9 cellular contexts compared by ENCODE assay signal in genomic region chr1:11757047-11757446, GRCh38. TPM values are rescaled to one million over a fixed set of nuclear protein-coding genes. Genes with fewer than 3 reads are reported as not detected.
"Had no signal": no experiment of that assay in that cellular context is flagged by ENCODE, and none has a peak within 500 bp of the region (broad histone marks: within the 10 kb centered on the region; RNA-seq: fewer than 3 reads in every experiment).

No MANE protein-coding gene starts in this region.

- H3K4me3 ChIP-seq: GM23338 had no signal

- H3K27ac Mint-ChIP-seq: GM23338, H9, IgD-negative memory B cell had no signal

- DNase-seq: H9, HCEC 1CT, KG1 had no signal

- ATAC-seq: GM23338 had no signal

- H3K4me3 Mint-ChIP-seq: GM23338, H9, IgD-negative memory B cell had no signal

- H2AFZ ChIP-seq: GM23338 had no signal

- FAIRE-seq: H1, H54, HTR-8/SVneo had no signal

- H3K4me2 ChIP-seq: GM23338 had no signal

- H3K9me3 Mint-ChIP-seq: IgD-negative memory B cell had no signal

RNA-seq across cellular contexts. Expression of gene C1orf167, which starts 4.9 kb away (rescaled TPM):
- total RNA-seq: HT-29 had no signal
- polyA plus RNA-seq: IgD-negative memory B cell had no signal
